Comparison of ENCODE assay signal across 13 cellular contexts in genomic region chr11:89293966-89294679, GRCh38.
DNase-seq lines count a peak whose midpoint lies in the region; ATAC-seq and TF ChIP-seq lines count a peak whose summit lies in the region.
"Had no signal": no experiment of that assay in that cellular context is flagged by ENCODE, and none has a peak within 500 bp of the region (broad histone marks: within the 10 kb centered on the region; RNA-seq: fewer than 3 reads in every experiment).

No MANE protein-coding gene starts in this region.

- in situ Hi-C loops in ACHN (cut with HindIII; ENCODE audit: low pct_ligation_motif_present, low pct_unique_long_range_greater_than_20kb, low sequenced_read_pairs), result no loop called here

- TF ChIP-seq POLR2A in heart left ventricle (IDR thresholded peaks at IDR 0.05) (no peak), spleen (IDR thresholded peaks at IDR 0.05) (no peak)

- H3K27ac ChIP-seq in ascending aorta, result no peak overlapping the region
- H3K27ac ChIP-seq in heart left ventricle, result no peak overlapping the region
- peak overlapping the region; percentile 61 for H3K27ac ChIP-seq in neuronal stem cell (replicated peaks; ENCODE audit: low read length)
- H3K27ac ChIP-seq in spleen, result no peak overlapping the region
- H3K27ac ChIP-seq: gastroesophageal sphincter, uterus had no signal

- no peak overlapping the region for H3K4ac ChIP-seq in neuronal stem cell (ENCODE audit: low read length)

- intact Hi-C loops in ascending aorta (cut with DNase I), result no loop called here
- intact Hi-C loops in heart left ventricle (cut with DNase I), result no loop called here
- intact Hi-C loops in spleen (cut with DNase I; ENCODE audit: low total_unique reads), result no loop called here

- H3K36me3 ChIP-seq in ascending aorta (no peaks in the 10 kb centered on the region), heart left ventricle (no peaks in the 10 kb centered on the region), neuronal stem cell (replicated peaks in 1 of 2; ENCODE audit: control insufficient read depth in 2 of 2, insufficient read depth in 2 of 2, low read length in 2 of 2) (no peaks in the 10 kb centered on the region), spleen (no peaks in the 10 kb centered on the region)
- H3K36me3 ChIP-seq: gastroesophageal sphincter, uterus had no signal

- H3K9ac ChIP-seq in neuronal stem cell (ENCODE audit: low read depth, low read length, poor library complexity), result no peak overlapping the region

- no peak for TF ChIP-seq CTCF in AG10803 (conservative IDR thresholded peaks at IDR 0.05; ENCODE audit: low read length)
- TF ChIP-seq CTCF in ascending aorta (IDR thresholded peaks at IDR 0.05), result no peak
- TF ChIP-seq CTCF in heart left ventricle (IDR thresholded peaks at IDR 0.05), result no peak
- TF ChIP-seq CTCF in spleen (IDR thresholded peaks at IDR 0.05 in 8 of 11, conservative IDR thresholded peaks at IDR 0.05 in 3 of 11), result no peak

- H4K8ac ChIP-seq in neuronal stem cell (ENCODE audit: low read depth, low read length), result no peak overlapping the region

- H3K14ac ChIP-seq in neuronal stem cell (ENCODE audit: low read length), result no peak overlapping the region

- H3K23ac ChIP-seq in neuronal stem cell (ENCODE audit: low read depth, low read length, poor library complexity), result no peak overlapping the region

- H3K9me3 ChIP-seq in ascending aorta (no peaks in the 10 kb centered on the region), heart left ventricle (no peaks in the 10 kb centered on the region), neuronal stem cell (replicated peaks in 1 of 2; ENCODE audit: control insufficient read depth in 2 of 2, insufficient read depth in 1 of 2, low read depth in 1 of 2, low read length in 2 of 2) (no peaks in the 10 kb centered on the region), spleen (no peaks in the 10 kb centered on the region)
- H3K9me3 ChIP-seq: gastroesophageal sphincter, uterus had no signal

- H3K79me1 ChIP-seq in neuronal stem cell (ENCODE audit: low read depth, low read length), result no peaks in the 10 kb centered on the region

- H3K4me3 ChIP-seq in AG10803 (ENCODE audit: low read length), result peak overlapping the region; percentile 38
- peak overlapping the region; percentile 21 to 41 for H3K4me3 ChIP-seq in ascending aorta
- H3K4me3 ChIP-seq in heart left ventricle, result peak overlapping the region in 7 of 12 donors; percentile 9 to 46 (median 30)
- no peak overlapping the region for H3K4me3 ChIP-seq in neuronal stem cell (ENCODE audit: low read length in 2 of 2)
- no peak overlapping the region for H3K4me3 ChIP-seq in spleen
- H3K4me3 ChIP-seq: gastroesophageal sphincter, uterus had no signal

- H3K27me3 ChIP-seq in ascending aorta, result no peaks in the 10 kb centered on the region
- H3K27me3 ChIP-seq in heart left ventricle, result no peaks in the 10 kb centered on the region
- no peaks in the 10 kb centered on the region for H3K27me3 ChIP-seq in neuronal stem cell (ENCODE audit: control insufficient read depth in 3 of 3, insufficient read depth in 3 of 3, low read depth in 1 of 3, low read length in 3 of 3)
- no peaks in the 10 kb centered on the region for H3K27me3 ChIP-seq in spleen (replicated peaks in 1 of 7)
- H3K27me3 ChIP-seq: gastroesophageal sphincter, uterus had no signal

- ATAC-seq in heart left ventricle (peak in 1 of 4 donors; percentile 39), HG03354 (IDR thresholded peaks at IDR 0.05; ENCODE audit: poor library complexity, severe bottlenecking, unreplicated experiment) (no peak), GM18502 (IDR thresholded peaks at IDR 0.05; ENCODE audit: poor library complexity, unreplicated experiment) (no peak)
- ATAC-seq: gastroesophageal sphincter; natural killer cell treated with Interleukin-12 subunit alpha and Interleukin-12 subunit beta and Interleukin-15 and Interleukin-18, amount 100 ng/mL, for 72 hours had no signal

- no peak overlapping the region for H3K4me2 ChIP-seq in neuronal stem cell (ENCODE audit: insufficient read depth, low read length, poor library complexity, severe bottlenecking)

- H2BK15ac ChIP-seq in neuronal stem cell (ENCODE audit: low read length), result no peak overlapping the region

- WGBS in heart left ventricle, 4 donors, result 42 to 48% (median 45%) methylated on average over 18 of the region's 18 CpGs
- WGBS in neuronal stem cell (ENCODE audit: extremely low coverage in 2 of 2, insufficient read length in 2 of 2, insufficient replicate concordance in 1 of 2), 2 donors, result no CpG with 5 or more reads among the region's 18 CpGs
- 29 to 38% (median 32%) methylated on average over 18 of the region's 18 CpGs for WGBS in spleen, 5 donors

- H2BK120ac ChIP-seq in neuronal stem cell (ENCODE audit: low read depth, low read length), result no peak overlapping the region

- peaks cover 0 to 9% of the 10 kb centered on the region in 2 donors for H3K4me1 ChIP-seq in ascending aorta
- H3K4me1 ChIP-seq in heart left ventricle, result no peaks in the 10 kb centered on the region
- H3K4me1 ChIP-seq in neuronal stem cell (ENCODE audit: control insufficient read depth in 2 of 2, insufficient read depth in 1 of 2, low read depth in 1 of 2, low read length in 2 of 2), result peaks cover 0 to 2% of the 10 kb centered on the region in 2 donors
- H3K4me1 ChIP-seq in spleen, result no peaks in the 10 kb centered on the region
- H3K4me1 ChIP-seq: gastroesophageal sphincter, uterus had no signal

- DNase-seq in AG10803 (ENCODE audit: low read depth) (peak; percentile 11), ascending aorta (ENCODE audit: low spot score in 2 of 2) (no peak), heart left ventricle (peak in 1 of 5 donors; percentile 4), neuronal stem cell (ENCODE audit: low spot score) (peak; percentile 17), spleen (no peak), ACHN (no peak)
- DNase-seq: activated naive CD8-positive, alpha-beta T cell treated with anti-CD3 and anti-CD28 coated beads, Interleukin-2, amount 10 ng/mL, durations not matched to agents 7 days and 5 days; NCI-H2081; uterus had no signal

- H2BK5ac ChIP-seq in neuronal stem cell (ENCODE audit: low read length), result no peak overlapping the region

- H3K18ac ChIP-seq in neuronal stem cell (ENCODE audit: low read length), result peak overlapping the region; percentile 3

- peak overlapping the region; percentile 82 for H2AFZ ChIP-seq in neuronal stem cell (ENCODE audit: low read length)

- H4K91ac ChIP-seq in neuronal stem cell (ENCODE audit: low read depth, low read length, poor library complexity), result no peak overlapping the region

- no peak overlapping the region for H2BK12ac ChIP-seq in neuronal stem cell (ENCODE audit: low read length)

- no peak overlapping the region for H2AK5ac ChIP-seq in neuronal stem cell (ENCODE audit: low read depth, low read length)

Comparison
In these comparisons a context has a peak if more than half of its experiments do, and no peak if none do; other contexts are left out.
1. DNase-seq: peak in AG10803 (single experiment) and neuronal stem cell (single experiment); none in ascending aorta (0 of 2), spleen (single experiment) and ACHN (single experiment).
2. H3K4me3 ChIP-seq: peak in AG10803 (single experiment), ascending aorta (2 of 2) and heart left ventricle (7 of 12); none in neuronal stem cell (0 of 2) and spleen (0 of 8).